Comparison of ENCODE assay signal across 21 cellular contexts in the genomic region with DNA sequence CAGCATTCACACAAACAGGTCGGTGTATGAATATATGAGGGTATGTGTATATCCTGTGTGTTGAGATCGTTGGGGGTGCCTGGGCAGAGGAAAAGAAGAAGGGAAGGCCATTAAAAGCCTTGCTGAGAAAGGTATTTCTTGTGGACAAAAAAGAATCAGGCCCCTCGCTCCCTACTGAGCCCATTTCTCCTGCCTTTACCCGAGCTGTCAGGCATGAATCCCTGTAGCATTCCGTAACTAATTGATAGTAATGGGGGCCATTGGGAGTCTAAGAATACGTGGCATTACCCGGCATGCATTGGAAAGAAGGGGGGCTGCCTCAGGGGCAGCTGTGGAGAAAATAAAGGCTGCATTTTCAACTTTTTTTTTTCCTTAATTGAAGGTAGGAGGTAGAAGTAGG.
"Had no signal": no experiment of that assay in that cellular context is flagged by ENCODE, and none has a peak within 500 bp of the region (broad histone marks: within the 10 kb centered on the region; RNA-seq: fewer than 3 reads in every experiment).

No MANE protein-coding gene starts in this region.

- H3K9me3 ChIP-seq: breast epithelium, mucosa of descending colon, transverse colon had no signal

- H3K9me3 Mint-ChIP-seq: activated CD4-positive, alpha-beta memory T cell treated with anti-CD3 and anti-CD28 coated beads for 36 hours; activated naive CD8-positive, alpha-beta T cell treated with anti-CD3 and anti-CD28 coated beads for 36 hours; central memory CD8-positive, alpha-beta T cell; stimulated activated naive B cell treated with anti-CD40 and anti-IgM and Interleukin-4, amounts not matched to agents 10 μg/mL and 1 μg/mL and 100 μg/mL, for 72 hours had no signal

- FAIRE-seq: astrocyte had no signal

- H3K4me3 ChIP-seq: breast epithelium, coronary artery, mucosa of descending colon, transverse colon had no signal

- H3K27me3 ChIP-seq: breast epithelium, transverse colon had no signal

- H3K27ac ChIP-seq: breast epithelium, coronary artery, transverse colon had no signal

- H3K4me1 ChIP-seq: breast epithelium, transverse colon had no signal

- H3K4me1 Mint-ChIP-seq: activated naive CD8-positive, alpha-beta T cell treated with anti-CD3 and anti-CD28 coated beads for 36 hours; central memory CD8-positive, alpha-beta T cell had no signal

- H3K27me3 Mint-ChIP-seq: activated CD4-positive, alpha-beta memory T cell treated with anti-CD3 and anti-CD28 coated beads for 36 hours; activated naive CD8-positive, alpha-beta T cell treated with anti-CD3 and anti-CD28 coated beads for 36 hours; central memory CD8-positive, alpha-beta T cell; stimulated activated naive B cell treated with anti-CD40 and anti-IgM and Interleukin-4, amounts not matched to agents 10 μg/mL and 1 μg/mL and 100 μg/mL, for 72 hours; T-helper 17 cell had no signal

- H3K4me3 Mint-ChIP-seq: activated CD4-positive, alpha-beta memory T cell treated with anti-CD3 and anti-CD28 coated beads for 36 hours; activated naive CD8-positive, alpha-beta T cell treated with anti-CD3 and anti-CD28 coated beads for 36 hours; central memory CD8-positive, alpha-beta T cell; stimulated activated naive B cell treated with anti-CD40 and anti-IgM and Interleukin-4, amounts not matched to agents 10 μg/mL and 1 μg/mL and 100 μg/mL, for 72 hours; T-helper 17 cell had no signal

- H3K27ac Mint-ChIP-seq: activated CD4-positive, alpha-beta memory T cell treated with anti-CD3 and anti-CD28 coated beads for 36 hours; activated naive CD8-positive, alpha-beta T cell treated with anti-CD3 and anti-CD28 coated beads for 36 hours; progenitor cell of endocrine pancreas; stimulated activated naive B cell treated with anti-CD40 and anti-IgM and Interleukin-4, amounts not matched to agents 10 μg/mL and 1 μg/mL and 100 μg/mL, for 72 hours; T-helper 17 cell had no signal

- H3K36me3 ChIP-seq: breast epithelium, transverse colon had no signal

- DNase-seq: activated CD4-positive, alpha-beta memory T cell treated with anti-CD3 and anti-CD28 coated beads for 36 hours; activated CD4-positive, alpha-beta T cell treated with anti-CD3 and anti-CD28 coated beads for 48 hours; activated naive CD4-positive, alpha-beta T cell treated with Interleukin-2 at 50 U/mL for 16 hours; activated naive CD8-positive, alpha-beta T cell treated with anti-CD3 and anti-CD28 coated beads for 36 hours; activated T-cell treated with anti-CD3 and anti-CD28 coated beads, Interleukin-2, amount 50 U/mL, for 48 hours; effector CD8-positive, alpha-beta T cell; foreskin melanocyte; glutamatergic neuron; hippocampal formation; mucosa of descending colon; stimulated activated CD4-positive, alpha-beta T cell treated with anti-CD3 and anti-CD28 coated beads, Interleukin-2, amount 100 ng/mL, for 48 hours; stimulated activated CD8-positive, alpha-beta memory T cell treated with anti-CD3 and anti-CD28 coated beads, Interleukin-4, amount 100 ng/mL, for 48 hours; stimulated activated naive B cell treated with anti-CD40 and anti-IgM and Interleukin-4, amounts not matched to agents 10 μg/mL and 1 μg/mL and 100 μg/mL, for 72 hours; SW 1271; T-helper 17 cell; transverse colon had no signal
